2 cellular contexts compared by ENCODE assay signal in genomic region chr17:48626202-48626469, GRCh38.
A peak's percentile ranks its signal among the peaks of the same experiment; 100 is the strongest.
TF ChIP-seq lines count a peak whose summit lies in the region.

Gene HOXB9, minus strand, starts transcription at chr17:48626358. Its CDS starts 89 bp downstream, at chr17:48626269.

TF ChIP-seq in A549, 52 proteins besides CTCF, POLR2A, EP300 and RAD21 (continued from another document):
- peak in 1 of 2 experiments; percentile 70; a peak in 2 of 5 replicates for TF ChIP-seq JUN (IDR thresholded peaks at IDR 0.05)

TF ChIP-seq in K562, 482 proteins besides CTCF, POLR2A, EP300 and RAD21 (continued from another document):
- peak; percentile 30; the same call in 1 of the 2 replicates for TF ChIP-seq ETS1 (conservative IDR thresholded peaks at IDR 0.05; ENCODE audit: control insufficient read depth, low read depth, low read length)
- TF ChIP-seq MAX (CRISPR knock-in tag; IDR thresholded peaks at IDR 0.05) = 0 out of 2 replicates have a peak, but pooled peaks have one; percentile 7
- TF ChIP-seq ZNF280B (CRISPR knock-in tag; IDR thresholded peaks at IDR 0.05) = no peak
- TF ChIP-seq POLR2AphosphoS5 (IDR thresholded peaks at IDR 0.05; ENCODE audit: control insufficient read depth, insufficient read depth, low read depth, low read length) = 0 out of 2 replicates have a peak, but pooled peaks have one; percentile 43
- no peak for TF ChIP-seq ZNF740 (CRISPR knock-in tag; IDR thresholded peaks at IDR 0.05)
- TF ChIP-seq ZNF740 (tag; IDR thresholded peaks at IDR 0.05) = peak in 1 of 2 experiments; percentile 83; a peak in 2 of 4 replicates
- TF ChIP-seq RB1 (IDR thresholded peaks at IDR 0.05; ENCODE audit: low read depth) = 0 out of 2 replicates have a peak, but pooled peaks have one; percentile 3
- peak; percentile 53; the same call in 1 of the 2 replicates for TF ChIP-seq CC2D1A (IDR thresholded peaks at IDR 0.05)
- 0 out of 6 replicates have a peak, but pooled peaks of 1 of the 3 experiments have one; percentile 1 for TF ChIP-seq ZBTB11 (CRISPR knock-in tag; IDR thresholded peaks at IDR 0.05)
- no peak for TF ChIP-seq BRF2 (IDR thresholded peaks at IDR 0.05; ENCODE audit: borderline replicate concordance, insufficient read depth, insufficient read length)
- TF ChIP-seq RBM17 (IDR thresholded peaks at IDR 0.05; ENCODE audit: borderline replicate concordance, low read depth, low read length) = no peak
- 0 out of 2 replicates have a peak, but pooled peaks have one; percentile 39 for TF ChIP-seq MYC (IDR thresholded peaks at IDR 0.05; ENCODE audit: low read depth, low read length)
- TF ChIP-seq MYC (CRISPR knock-in tag; IDR thresholded peaks at IDR 0.05; ENCODE audit: borderline replicate concordance, low read depth) = no peak
- TF ChIP-seq PCBP1 (IDR thresholded peaks at IDR 0.05; ENCODE audit: low read depth, low read length, poor library complexity, severe bottlenecking) = peak; percentile 82
- TF ChIP-seq NR2C2 (CRISPR knock-in tag; IDR thresholded peaks at IDR 0.05) = 0 out of 2 replicates have a peak, but pooled peaks have one; percentile 35
- TF ChIP-seq NR2C2 (tag; IDR thresholded peaks at IDR 0.05) = no peak
- 0 out of 2 replicates have a peak, but pooled peaks have one; percentile 79 for TF ChIP-seq RBFOX2 (IDR thresholded peaks at IDR 0.05; ENCODE audit: low read depth, low read length)
- TF ChIP-seq POLR2G (IDR thresholded peaks at IDR 0.05; ENCODE audit: low read depth, low read length) = peak; percentile 79
- peak; percentile 23 for TF ChIP-seq SMAD1 (IDR thresholded peaks at IDR 0.05; ENCODE audit: low read depth, low read length, partially characterized antibody)
- no peak for TF ChIP-seq SIX5 (IDR thresholded peaks at IDR 0.05; ENCODE audit: borderline replicate concordance in 1 of 2, insufficient read depth in 1 of 2, low read depth in 1 of 2, low read length in 2 of 2)
- TF ChIP-seq PHF8 (IDR thresholded peaks at IDR 0.05; ENCODE audit: borderline replicate concordance, low read length) = peak; percentile 31; the same call in 1 of the 2 replicates
- peak; percentile 78 for TF ChIP-seq ZBTB5 (IDR thresholded peaks at IDR 0.05)
- TF ChIP-seq MLLT1 (IDR thresholded peaks at IDR 0.05) = peak in 1 of 2 experiments; percentile 73; a peak in 2 of 4 replicates
- peak; percentile 80 for TF ChIP-seq HINFP (tag; conservative IDR thresholded peaks at IDR 0.05; ENCODE audit: low read depth)
- TF ChIP-seq NFYB (IDR thresholded peaks at IDR 0.05; ENCODE audit: extremely low read depth, insufficient read length) = no peak
- 0 out of 2 replicates have a peak, but pooled peaks have one; percentile 14 for TF ChIP-seq ZNF239 (CRISPR knock-in tag; IDR thresholded peaks at IDR 0.05)
